Comparison of ENCODE assay signal across 1 cellular context in the genomic region with DNA sequence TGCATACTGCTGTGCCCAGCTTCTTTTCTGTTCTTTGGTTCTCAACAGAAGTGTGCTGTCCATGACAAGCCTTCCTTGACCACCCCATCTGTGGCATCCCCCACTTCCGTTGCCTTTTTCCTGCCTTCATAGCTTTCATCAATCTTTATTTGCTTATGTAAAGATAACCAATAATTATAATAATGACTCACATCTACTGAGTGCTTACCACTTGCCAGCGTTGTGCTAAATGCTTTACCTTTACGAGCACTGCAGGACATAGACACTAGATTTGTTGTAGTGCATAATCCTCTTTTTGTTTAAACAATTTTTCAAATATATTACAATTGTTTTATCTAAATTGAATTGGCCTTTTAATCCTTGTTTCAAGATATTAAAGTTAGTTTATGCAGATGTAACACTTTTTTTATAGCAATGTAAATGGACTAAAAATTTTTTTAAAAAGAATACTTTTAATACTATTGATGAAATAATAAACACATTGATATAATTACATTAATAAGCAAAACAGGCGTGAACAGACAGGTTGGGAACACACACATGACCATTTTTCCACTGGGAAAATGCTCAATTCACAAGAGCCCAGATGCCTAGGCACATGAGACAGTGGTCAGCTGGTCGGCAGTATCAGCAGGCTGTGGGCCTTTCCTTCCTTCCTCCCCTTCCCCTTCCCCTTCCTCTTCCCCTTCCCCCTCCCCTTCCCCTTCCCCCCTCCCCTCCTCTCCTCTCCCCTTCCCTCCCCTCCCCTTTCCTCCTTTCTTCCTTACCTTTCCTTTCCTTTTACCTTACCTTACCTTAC.
A peak's percentile ranks its signal among the peaks of the same experiment; 100 is the strongest.
TF ChIP-seq lines count a peak whose summit lies in the region.

No MANE protein-coding gene starts in this region.

TF ChIP-seq in HepG2, 621 proteins besides CTCF, POLR2A, EP300 and RAD21:
- no peak for TF ChIP-seq STAT5B (CRISPR knock-in tag; IDR thresholded peaks at IDR 0.05)
- TF ChIP-seq PCBP2 (optimal IDR thresholded peaks at IDR 0.05; ENCODE audit: low read depth, low read length, poor library complexity, severe bottlenecking) = peak; percentile 80
- 0 out of 2 replicates have a peak, but pooled peaks have one; percentile 14 for TF ChIP-seq ARID2 (CRISPR knock-in tag; IDR thresholded peaks at IDR 0.05; ENCODE audit: borderline replicate concordance)
- no peak for TF ChIP-seq ZNF503 (CRISPR knock-in tag; IDR thresholded peaks at IDR 0.05)
- peak; percentile 73 for TF ChIP-seq HNRNPK (IDR thresholded peaks at IDR 0.05; ENCODE audit: low read depth, low read length, poor library complexity, severe bottlenecking)
- no peak for TF ChIP-seq BORCS8-MEF2B (CRISPR knock-in tag; IDR thresholded peaks at IDR 0.05)
